8 cellular contexts compared by ENCODE assay signal in the genomic region with DNA sequence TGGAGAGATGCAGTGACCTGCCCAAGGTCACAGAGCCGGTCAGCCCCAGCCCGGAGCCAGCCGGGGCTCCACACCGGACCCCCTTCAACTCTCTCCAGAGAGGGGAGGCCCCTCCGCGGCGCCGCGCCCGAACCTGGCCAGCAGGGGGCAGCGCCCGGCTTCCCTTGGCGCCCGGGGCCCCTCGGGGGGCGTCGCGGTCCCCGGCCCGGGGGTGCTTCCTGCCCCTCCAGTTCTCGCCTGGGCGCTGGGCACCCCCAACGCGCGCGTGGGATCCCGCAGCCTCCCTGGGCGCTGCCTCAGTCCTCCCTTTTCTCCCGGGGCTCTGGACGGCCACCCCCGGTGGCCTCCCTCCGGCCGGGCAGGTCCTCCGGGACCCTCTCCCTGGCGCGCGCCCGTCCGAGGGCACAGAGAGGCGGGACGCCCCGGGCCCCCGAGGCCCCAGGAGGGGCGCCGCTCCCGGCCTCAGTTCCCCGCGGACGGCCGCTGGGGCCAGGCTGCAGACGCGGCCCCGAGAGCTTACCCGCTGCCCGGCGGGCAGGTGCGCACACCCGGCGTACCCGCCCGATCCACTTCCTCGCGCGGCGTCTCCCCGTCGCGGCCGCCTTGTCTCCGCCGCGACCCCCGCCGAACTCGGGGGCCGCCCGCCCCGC. TPM values are rescaled to one million over a fixed set of nuclear protein-coding genes. Genes with fewer than 3 reads are reported as not detected.
A peak's percentile ranks its signal among the peaks of the same experiment; 100 is the strongest.
DNase-seq lines count a peak whose midpoint lies in the region; ATAC-seq and TF ChIP-seq lines count a peak whose summit lies in the region.

No MANE protein-coding gene starts in this region.

- H3K36me3 ChIP-seq in heart left ventricle (no peaks in the 10 kb centered on the region), esophagus muscularis mucosa (no peaks in the 10 kb centered on the region)

- intact Hi-C loops in heart left ventricle (cut with DNase I), result loop anchor here in 5 of 10 donors (5.0 to 10.0 kb wide), 4 partner anchors 48 to 320 kb away; no protein-coding TSS in a partner anchor
- intact Hi-C loops in Right ventricle myocardium inferior (cut with DNase I), result loop anchor here (10.0 kb wide), 1 partner anchor 58 kb away; no protein-coding TSS in a partner anchor
- intact Hi-C loops in esophagus muscularis mucosa (cut with DNase I), result no loop called here
- intact Hi-C loops in posterior vena cava (cut with DNase I), result no loop called here

- TF ChIP-seq CTCF in heart left ventricle (IDR thresholded peaks at IDR 0.05) (peak; percentile 46 to 74 (median 64)), esophagus muscularis mucosa (IDR thresholded peaks at IDR 0.05) (peak; percentile 25 to 57 (median 48))

- TF ChIP-seq EP300 in esophagus muscularis mucosa (IDR thresholded peaks at IDR 0.05), result no peak

- peaks cover 0 to 16% (median 10%) of the 10 kb centered on the region in 12 donors for H3K4me1 ChIP-seq in heart left ventricle
- peaks cover 11 to 15% (median 13%) of the 10 kb centered on the region in 4 donors for H3K4me1 ChIP-seq in esophagus muscularis mucosa

- H3K27me3 ChIP-seq in heart left ventricle, result peaks cover 18 to 63% (median 39%) of the 10 kb centered on the region in 9 donors
- peaks cover 10 to 85% (median 23%) of the 10 kb centered on the region in 4 donors for H3K27me3 ChIP-seq in esophagus muscularis mucosa

- DNase-seq in heart left ventricle (no peak), Right ventricle myocardium inferior (ENCODE audit: missing footprints) (no peak), esophagus muscularis mucosa (ENCODE audit: extremely low spot score) (no peak), posterior vena cava (ENCODE audit: low spot score) (peak; percentile 80), NCI-H1694 treated with DMSO at 0.1 percent for 48 hours (lab: John Stamatoyannopoulos, UW) (no peak)
- DNase-seq in activated CD4-positive, alpha-beta T cell treated with anti-CD3 and anti-CD28 coated beads, Interleukin-2, amount 50 U/mL, for 48 hours, result peak; percentile 32 to 35

- TF ChIP-seq POLR2A in heart left ventricle (IDR thresholded peaks at IDR 0.05) (no peak), esophagus muscularis mucosa (IDR thresholded peaks at IDR 0.05; ENCODE audit: low read depth) (no peak)

- H3K27ac ChIP-seq in heart left ventricle (no peak overlapping the region), esophagus muscularis mucosa (replicated peaks in 1 of 4) (no peak overlapping the region)

- H3K4me3 ChIP-seq in heart left ventricle (peak overlapping the region in 11 of 12 donors; percentile 23 to 54 (median 48)), esophagus muscularis mucosa (peak overlapping the region; percentile 46 to 54 (median 52))

- ATAC-seq in heart left ventricle (peak in 1 of 4 donors; percentile 43), Right ventricle myocardium inferior (no peak), HG03571 (IDR thresholded peaks at IDR 0.05; ENCODE audit: unreplicated experiment) (no peak), HG02610 (IDR thresholded peaks at IDR 0.05; ENCODE audit: unreplicated experiment) (no peak)

- H3K9me3 ChIP-seq in heart left ventricle, result no peaks in the 10 kb centered on the region
- H3K9me3 ChIP-seq in esophagus muscularis mucosa, result no peaks in the 10 kb centered on the region

- WGBS in heart left ventricle, 4 donors, result 1 to 4% (median 1%) methylated on average over 22 to 78 of the region's 78 CpGs
- under 1% methylated on average over 30 of the region's 78 CpGs for WGBS in esophagus muscularis mucosa

RNA-seq across cellular contexts. Expression of gene HTR1D, which starts 0.4 kb away (rescaled TPM):
- under 1 TPM in 2 of 9 donors, not detected in 7; 0.10 to 0.16 TPM for total RNA-seq in heart left ventricle
- under 1 TPM; 0.01 to 0.04 TPM for polyA plus RNA-seq in heart left ventricle
- 0.11 TPM for total RNA-seq in Right ventricle myocardium inferior
- total RNA-seq in esophagus muscularis mucosa, result not detected
- total RNA-seq in posterior vena cava, result not detected

RNA-seq across cellular contexts. Expression of gene LUZP1, which starts 48.2 kb away (rescaled TPM):
- total RNA-seq in heart left ventricle (10 to 100 TPM; 24.7 to 42.3 (median 32.6) TPM), Right ventricle myocardium inferior (30.4 TPM), esophagus muscularis mucosa (10 to 100 TPM; 23.4 to 34.4 (median 27.3) TPM), posterior vena cava (10 to 100 TPM; 31.9 to 35.4 TPM)
- 10 to 100 TPM in 1 of 2 donors, 1 to 10 TPM in 1; 6.1 to 28.1 TPM for polyA plus RNA-seq in heart left ventricle

Comparison
In these comparisons a context has a peak if more than half of its experiments do, and no peak if none do; other contexts are left out.
1. DNase-seq: peak in activated CD4-positive, alpha-beta T cell treated with anti-CD3 and anti-CD28 coated beads, Interleukin-2, amount 50 U/mL, for 48 hours (2 of 2) and posterior vena cava (single experiment); none in heart left ventricle (0 of 5), Right ventricle myocardium inferior (single experiment), esophagus muscularis mucosa (single experiment) and NCI-H1694 treated with DMSO at 0.1 percent for 48 hours (single experiment).